28 cellular contexts compared by ENCODE assay signal in genomic region chr7:84047085-84047484, GRCh38.
"Had no signal": no experiment of that assay in that cellular context is flagged by ENCODE, and none has a peak within 500 bp of the region (broad histone marks: within the 10 kb centered on the region; RNA-seq: fewer than 3 reads in every experiment).

No MANE protein-coding gene starts in this region.

- H3K27ac Mint-ChIP-seq: activated B cell treated with CpG ODN at 0.5 μM for 24 hours; activated CD8-positive, alpha-beta T cell treated with anti-CD3 and anti-CD28 coated beads for 36 hours; activated naive CD8-positive, alpha-beta T cell treated with anti-CD3 and anti-CD28 coated beads for 36 hours; activated naive CD8-positive, alpha-beta T cell treated with anti-CD3 and anti-CD28 coated beads, Interleukin-2, amount 50 U/mL, for 24 hours; activated T-helper 17 cell treated with anti-CD3 and anti-CD28 coated beads, Interleukin-2, amount 50 U/mL, for 72 hours had no signal

- H3K4me3 Mint-ChIP-seq: activated B cell treated with CpG ODN at 0.5 μM for 24 hours; activated CD8-positive, alpha-beta T cell treated with anti-CD3 and anti-CD28 coated beads for 36 hours; activated naive CD8-positive, alpha-beta T cell treated with anti-CD3 and anti-CD28 coated beads for 36 hours; activated naive CD8-positive, alpha-beta T cell treated with anti-CD3 and anti-CD28 coated beads, Interleukin-2, amount 50 U/mL, for 24 hours; activated T-cell treated with anti-CD3 and anti-CD28 coated beads, Interleukin-2, amount 50 U/mL, for 4 hours; activated T-helper 17 cell treated with anti-CD3 and anti-CD28 coated beads, Interleukin-2, amount 50 U/mL, for 72 hours had no signal

- H3K4me1 ChIP-seq: adrenal gland, body of pancreas, esophagus squamous epithelium had no signal

- H3K36me3 Mint-ChIP-seq: activated naive CD8-positive, alpha-beta T cell treated with anti-CD3 and anti-CD28 coated beads for 36 hours had no signal

- H3K27me3 ChIP-seq: adrenal gland, body of pancreas, esophagus squamous epithelium had no signal

- ATAC-seq: activated CD4-positive, CD25-positive, alpha-beta regulatory T cell treated with anti-CD3 and anti-CD28 coated beads, Interleukin-2, amount 50 U/mL, for 24 hours; activated CD8-positive, alpha-beta T cell treated with anti-CD3 and anti-CD28 coated beads for 36 hours; activated naive CD8-positive, alpha-beta T cell treated with anti-CD3 and anti-CD28 coated beads, Interleukin-2, amount 50 U/mL, for 24 hours; activated T-cell treated with anti-CD3 and anti-CD28 coated beads, Interleukin-2, amount 50 U/mL, for 4 hours; activated T-helper 17 cell treated with anti-CD3 and anti-CD28 coated beads, Interleukin-2, amount 50 U/mL, for 72 hours; body of pancreas had no signal

- H3K9me3 ChIP-seq: adrenal gland, body of pancreas, esophagus squamous epithelium had no signal

- H3K9me3 Mint-ChIP-seq: activated B cell treated with CpG ODN at 0.5 μM for 24 hours; activated CD8-positive, alpha-beta T cell treated with anti-CD3 and anti-CD28 coated beads for 36 hours; activated naive CD8-positive, alpha-beta T cell treated with anti-CD3 and anti-CD28 coated beads for 36 hours; activated naive CD8-positive, alpha-beta T cell treated with anti-CD3 and anti-CD28 coated beads, Interleukin-2, amount 50 U/mL, for 24 hours; activated T-cell treated with anti-CD3 and anti-CD28 coated beads, Interleukin-2, amount 50 U/mL, for 4 hours; activated T-helper 17 cell treated with anti-CD3 and anti-CD28 coated beads, Interleukin-2, amount 50 U/mL, for 72 hours had no signal

- H3K27me3 Mint-ChIP-seq: activated B cell treated with CpG ODN at 0.5 μM for 24 hours; activated CD8-positive, alpha-beta T cell treated with anti-CD3 and anti-CD28 coated beads for 36 hours; activated naive CD8-positive, alpha-beta T cell treated with anti-CD3 and anti-CD28 coated beads for 36 hours; activated T-helper 17 cell treated with anti-CD3 and anti-CD28 coated beads, Interleukin-2, amount 50 U/mL, for 72 hours had no signal

- H3K36me3 ChIP-seq: adrenal gland, esophagus squamous epithelium had no signal

- H3K27ac ChIP-seq: adrenal gland, body of pancreas, epithelial cell of prostate, esophagus squamous epithelium, VCaP had no signal

- H3K4me3 ChIP-seq: body of pancreas, esophagus squamous epithelium had no signal

- H3K4me1 Mint-ChIP-seq: activated B cell treated with CpG ODN at 0.5 μM for 24 hours; activated naive CD8-positive, alpha-beta T cell treated with anti-CD3 and anti-CD28 coated beads for 36 hours; activated naive CD8-positive, alpha-beta T cell treated with anti-CD3 and anti-CD28 coated beads, Interleukin-2, amount 50 U/mL, for 24 hours; activated T-helper 17 cell treated with anti-CD3 and anti-CD28 coated beads, Interleukin-2, amount 50 U/mL, for 72 hours had no signal

- DNase-seq: activated B cell treated with CpG ODN at 0.5 μM for 24 hours; activated CD4-positive, alpha-beta T cell treated with anti-CD3 and anti-CD28 coated beads for 48 hours; activated CD4-positive, alpha-beta T cell treated with anti-CD3 and anti-CD28 coated beads, Interleukin-2, amount 50 U/mL, for 1 hour; activated CD4-positive, alpha-beta T cell treated with anti-CD3 and anti-CD28 coated beads, Interleukin-2, amount 50 U/mL, for 48 hours; activated CD8-positive, alpha-beta memory T cell treated with anti-CD3 and anti-CD28 coated beads for 24 hours; activated CD8-positive, alpha-beta T cell treated with anti-CD3 and anti-CD28 coated beads for 36 hours; activated effector memory CD4-positive, alpha-beta T cell treated with Interleukin-2 at 50 U/mL for 16 hours; activated gamma-delta T cell treated with Interleukin-2 at 50 U/mL for 16 hours; activated naive CD4-positive, alpha-beta T cell treated with anti-CD3 and anti-CD28 coated beads, Interleukin-2, amount 50 U/mL, for 16 hours; activated naive CD4-positive, alpha-beta T cell treated with Interleukin-2 at 50 U/mL for 16 hours; activated naive CD8-positive, alpha-beta T cell treated with anti-CD3 and anti-CD28 coated beads for 36 hours; activated naive CD8-positive, alpha-beta T cell treated with anti-CD3 and anti-CD28 coated beads, Interleukin-2, amount 50 U/mL, for 24 hours; activated T-cell treated with anti-CD3 and anti-CD28 coated beads, Interleukin-2, amount 50 U/mL, for 4 hours; adrenal gland; amygdala; aorta; body of pancreas; caudate nucleus; cortex of kidney; effector CD8-positive, alpha-beta T cell; esophagus squamous epithelium; foreskin fibroblast; head of caudate nucleus; T-helper 2 cell had no signal
